12 cellular contexts compared by ENCODE assay signal in genomic region chr1:29415861-29416260, GRCh38.
A peak's percentile ranks its signal among the peaks of the same experiment; 100 is the strongest.
DNase-seq lines count a peak whose midpoint lies in the region; ATAC-seq and TF ChIP-seq lines count a peak whose summit lies in the region.
"Had no signal": no experiment of that assay in that cellular context is flagged by ENCODE, and none has a peak within 500 bp of the region (broad histone marks: within the 10 kb centered on the region; RNA-seq: fewer than 3 reads in every experiment).

No MANE protein-coding gene starts in this region.

- H3K9me3 Mint-ChIP-seq in MCF 10A (ENCODE audit: unreplicated experiment), result peaks cover 6% of the 10 kb centered on the region
- H3K9me3 Mint-ChIP-seq: CD4-positive, alpha-beta memory T cell had no signal

- no peaks in the 10 kb centered on the region for H3K27me3 ChIP-seq in mammary epithelial cell (ENCODE audit: insufficient read depth, low read length)
- H3K27me3 ChIP-seq in MM.1S (replicated peaks; ENCODE audit: insufficient read depth, low read length), result peaks cover 89% of the 10 kb centered on the region
- no peaks in the 10 kb centered on the region for H3K27me3 ChIP-seq in body of pancreas

- no peak for DNase-seq in MCF 10A (ENCODE audit: unreplicated experiment)
- no peak for DNase-seq in mammary epithelial cell
- DNase-seq in MM.1S, result no peak
- DNase-seq in mesenteric fat pad (ENCODE audit: low spot score), result peak; percentile 22
- DNase-seq in stimulated activated naive CD4-positive, alpha-beta T cell treated with Interleukin-2 at 50 U/mL for 16 hours (lab: John Stamatoyannopoulos, UW), result no peak
- DNase-seq in NCI-H526 (lab: John Stamatoyannopoulos, UW), result no peak
- DNase-seq in body of pancreas, result no peak
- DNase-seq: C1 segment of cervical spinal cord; CD4-positive, alpha-beta memory T cell; DMS79 had no signal

- no peak overlapping the region for H3K4me3 Mint-ChIP-seq in MCF 10A (ENCODE audit: unreplicated experiment)
- H3K4me3 Mint-ChIP-seq: B cell; CD4-positive, alpha-beta memory T cell had no signal

- no peaks in the 10 kb centered on the region for H3K36me3 Mint-ChIP-seq in MCF 10A (ENCODE audit: insufficient read depth, unreplicated experiment)
- H3K36me3 Mint-ChIP-seq: CD4-positive, alpha-beta memory T cell had no signal

- no peak overlapping the region for H3K4me3 ChIP-seq in mammary epithelial cell (replicated peaks in 1 of 3; ENCODE audit: insufficient read depth in 1 of 3, low read depth in 2 of 3, low read length in 3 of 3)
- H3K4me3 ChIP-seq in MM.1S (ENCODE audit: low read length), result no peak overlapping the region
- no peak overlapping the region for H3K4me3 ChIP-seq in body of pancreas
- H3K4me3 ChIP-seq: GM12878 had no signal

- intact Hi-C loops in MCF 10A (cut with micrococcal nuclease), result no loop called here
- intact Hi-C loops in mammary epithelial cell (cut with micrococcal nuclease), result loop anchor here (5.0 kb wide), 2 partner anchors 74 to 179 kb away; partner anchors contain the start of gene PTPRU
- intact Hi-C loops in body of pancreas (cut with DNase I), result no loop called here

- H3K27me3 Mint-ChIP-seq in MCF 10A (ENCODE audit: insufficient read depth, unreplicated experiment), result no peaks in the 10 kb centered on the region

- no peak for ATAC-seq in body of pancreas

- no peaks in the 10 kb centered on the region for H3K4me1 ChIP-seq in mammary epithelial cell (ENCODE audit: insufficient read depth, low read length)
- H3K4me1 ChIP-seq in MM.1S (ENCODE audit: low read length), result no peaks in the 10 kb centered on the region; the same call in 1 of the 2 replicates
- no peaks in the 10 kb centered on the region for H3K4me1 ChIP-seq in body of pancreas

- in situ Hi-C loops in mammary epithelial cell (cut with MboI; ENCODE audit: low sequenced_read_pairs in 2 of 2), result no loop called here

- CTCF ChIA-PET in MCF 10A (lab: Yijun Ruan, JAX) (interaction anchor here (1.2 kb wide), 1 partner anchor 179 kb away, joined by 3 read pairs; the partner anchor contains the start of gene PTPRU), mammary epithelial cell (lab: Charles Lee; ENCODE audit: low non-redundant PET) (no interaction called here)

- H3K36me3 ChIP-seq in mammary epithelial cell (ENCODE audit: insufficient read depth, low read length), result no peaks in the 10 kb centered on the region
- no peaks in the 10 kb centered on the region for H3K36me3 ChIP-seq in MM.1S (replicated peaks; ENCODE audit: insufficient read depth, low read length)
- no peaks in the 10 kb centered on the region for H3K36me3 ChIP-seq in body of pancreas (replicated peaks in 1 of 2; ENCODE audit: insufficient read depth in 1 of 2, low read depth in 2 of 2)

- H3K4me1 Mint-ChIP-seq in MCF 10A (ENCODE audit: insufficient read depth, unreplicated experiment), result peaks cover 24% of the 10 kb centered on the region
- H3K4me1 Mint-ChIP-seq: B cell; CD4-positive, alpha-beta memory T cell had no signal

- no peaks in the 10 kb centered on the region for H3K79me2 ChIP-seq in mammary epithelial cell (ENCODE audit: insufficient read depth, low read length)
- no peaks in the 10 kb centered on the region for H3K79me2 ChIP-seq in MM.1S (ENCODE audit: low read length)

- H3K27ac Mint-ChIP-seq in MCF 10A (ENCODE audit: low read depth, unreplicated experiment), result peak overlapping the region; percentile 59
- H3K27ac Mint-ChIP-seq: B cell; CD4-positive, alpha-beta memory T cell had no signal

- TF ChIP-seq POLR2A in body of pancreas (IDR thresholded peaks at IDR 0.05), result no peak

- H2AFZ ChIP-seq in mammary epithelial cell (ENCODE audit: low read depth, low read length) (no peak overlapping the region), MM.1S (ENCODE audit: low read length) (no peak overlapping the region)

- TF ChIP-seq CTCF in MCF 10A (IDR thresholded peaks at IDR 0.05; ENCODE audit: unreplicated experiment) (no peak), mammary epithelial cell (conservative IDR thresholded peaks at IDR 0.05 in 1 of 2, IDR thresholded peaks at IDR 0.05 in 1 of 2; ENCODE audit: extremely low read depth in 1 of 2, insufficient read depth in 1 of 2, low read depth in 1 of 2, low read length in 2 of 2) (no peak), MM.1S (IDR thresholded peaks at IDR 0.05; ENCODE audit: low read length) (0 out of 2 replicates have a peak, but pooled peaks have one; percentile 2), body of pancreas (IDR thresholded peaks at IDR 0.05) (no peak)

- POLR2A ChIA-PET in MCF 10A (lab: Yijun Ruan, JAX), result no interaction called here

- no peak overlapping the region for H3K9ac ChIP-seq in mammary epithelial cell (ENCODE audit: insufficient read depth, low read length)
- no peak overlapping the region for H3K9ac ChIP-seq in MM.1S (ENCODE audit: low read length)

- H3K27ac ChIP-seq in mammary epithelial cell (ENCODE audit: insufficient read depth, low read depth, low read length) (no peak overlapping the region), MM.1S (ENCODE audit: low read length) (no peak overlapping the region), body of pancreas (no peak overlapping the region)

- dilution Hi-C loops in mammary epithelial cell (cut with HindIII; ENCODE audit: low sequenced_read_pairs), result no loop called here

- H3K4me2 ChIP-seq in mammary epithelial cell (ENCODE audit: insufficient read depth, low read depth, low read length), result no peak overlapping the region
- no peak overlapping the region for H3K4me2 ChIP-seq in MM.1S (ENCODE audit: low read depth, low read length)

- 50% methylated on average over 3 of the region's 3 CpGs for WGBS in mammary epithelial cell (ENCODE audit: low coverage, missing lambda C conversion rate)
- 37 to 38% methylated on average over 3 of the region's 3 CpGs for WGBS in body of pancreas, 2 donors

- no peaks in the 10 kb centered on the region; the same call in 1 of the 2 replicates for H3F3A ChIP-seq in MM.1S (ENCODE audit: insufficient read depth, low read length)

- H3K9me2 ChIP-seq in MM.1S (replicated peaks; ENCODE audit: insufficient read depth, low read length), result no peaks in the 10 kb centered on the region

- no peaks in the 10 kb centered on the region for H3K9me3 ChIP-seq in mammary epithelial cell (replicated peaks; ENCODE audit: insufficient read depth, low read length)
- H3K9me3 ChIP-seq in MM.1S (replicated peaks; ENCODE audit: insufficient read depth, low read length), result no peaks in the 10 kb centered on the region
- no peaks in the 10 kb centered on the region for H3K9me3 ChIP-seq in body of pancreas

- no TSS peak for BruUV-seq in MCF 10A (replicated peaks; lab: Mats Ljungman, UMichigan)
- BruUV-seq in mammary epithelial cell (replicated peaks; lab: Mats Ljungman, UMichigan), result no TSS peak

- H4K20me1 ChIP-seq in mammary epithelial cell (ENCODE audit: insufficient read depth, low read length) (no peaks in the 10 kb centered on the region), MM.1S (ENCODE audit: insufficient read depth, low read length) (no peaks in the 10 kb centered on the region)
